8 cellular contexts compared by ENCODE assay signal in the genomic region with DNA sequence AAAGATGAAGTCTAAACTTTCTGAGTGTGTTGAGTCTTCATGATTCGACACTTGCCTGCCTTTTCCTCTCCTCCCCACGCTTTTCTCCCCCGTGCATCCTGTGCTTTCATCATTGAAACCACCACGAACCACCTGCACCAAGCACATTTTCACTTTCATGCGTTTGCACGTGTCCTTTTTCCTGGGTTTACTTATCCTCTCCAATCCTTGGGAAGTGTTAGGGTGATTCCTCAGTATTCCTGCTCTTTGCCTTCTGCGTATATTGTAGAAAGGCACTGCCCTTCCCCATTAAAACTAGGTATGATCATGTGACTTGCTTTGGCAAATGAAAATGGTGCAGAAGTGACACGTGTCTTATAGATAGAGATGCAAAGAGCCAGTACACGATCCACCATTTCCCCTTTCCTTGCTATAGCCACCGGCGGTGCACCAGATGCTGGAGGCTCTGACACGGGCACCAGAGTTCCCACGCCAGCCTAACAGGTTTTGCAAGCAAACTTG.
DNase-seq lines count a peak whose midpoint lies in the region; ATAC-seq and TF ChIP-seq lines count a peak whose summit lies in the region.

No MANE protein-coding gene starts in this region.

- H3K4me3 ChIP-seq in Caco-2 (ENCODE audit: low read depth, low read length) (peak overlapping the region; percentile 25), endodermal cell (ENCODE audit: low read length) (no peak overlapping the region), ovary (no peak overlapping the region)

- WGBS in endodermal cell (ENCODE audit: insufficient coverage in 1 of 2, insufficient read length in 1 of 2), 2 experiments, result 88 to 90% methylated on average over 12 to 13 of the region's 13 CpGs
- 51 to 59% (median 56%) methylated on average over 13 of the region's 13 CpGs for WGBS in ovary, 3 donors

- H3K4me1 ChIP-seq in Caco-2, result no peaks in the 10 kb centered on the region
- no peaks in the 10 kb centered on the region for H3K4me1 ChIP-seq in endodermal cell (ENCODE audit: control insufficient read depth, insufficient read depth, low read length)
- H3K4me1 ChIP-seq in ovary (ENCODE audit: insufficient read depth), result peaks cover 3% of the 10 kb centered on the region

- POLR2A ChIA-PET in Caco-2 (lab: Charles Lee), result no interaction called here

- peak; percentile 27 to 35 for DNase-seq in Caco-2
- DNase-seq in NCI-H2227 treated with DMSO at 0.1 percent for 48 hours (lab: John Stamatoyannopoulos, UW), result peak; percentile 91
- peak; percentile 48 for DNase-seq in central memory CD4-positive, alpha-beta T cell
- DNase-seq in sciatic nerve (ENCODE audit: low spot score), result no peak
- DNase-seq in endodermal cell, result no peak
- no peak for DNase-seq in ecto neural progenitor cell (ENCODE audit: low spot score)
- no peak for DNase-seq in ovary

- H3K27me3 ChIP-seq in Caco-2 (replicated peaks; ENCODE audit: control insufficient read depth, insufficient read depth, low read length) (no peaks in the 10 kb centered on the region), endodermal cell (ENCODE audit: control insufficient read depth, insufficient read depth, low read length, poor library complexity, severe bottlenecking) (no peaks in the 10 kb centered on the region), ovary (no peaks in the 10 kb centered on the region)

- TF ChIP-seq CTCF in Caco-2 (IDR thresholded peaks at IDR 0.05; ENCODE audit: insufficient read depth in 1 of 2, low read depth in 1 of 2, low read length in 1 of 2, severe bottlenecking in 1 of 2, unreplicated experiment in 1 of 2) (no peak), endodermal cell (conservative IDR thresholded peaks at IDR 0.05) (no peak), ovary (IDR thresholded peaks at IDR 0.05) (no peak)

- no peaks in the 10 kb centered on the region for H3K36me3 ChIP-seq in Caco-2 (ENCODE audit: control insufficient read depth, insufficient read depth, low read length)
- no peaks in the 10 kb centered on the region for H3K36me3 ChIP-seq in endodermal cell (ENCODE audit: control insufficient read depth, insufficient read depth, low read length)
- no peaks in the 10 kb centered on the region for H3K36me3 ChIP-seq in ovary

- H3K27ac Mint-ChIP-seq in Caco-2 (ENCODE audit: unreplicated experiment) (no peak overlapping the region), endodermal cell (no peak overlapping the region)

- no TSS peak for BruUV-seq in Caco-2 (replicated peaks; lab: Mats Ljungman, UMichigan)

- H3K4me3 Mint-ChIP-seq in Caco-2 (ENCODE audit: unreplicated experiment) (peak overlapping the region; percentile 73), endodermal cell (no peak overlapping the region)

- H3K27me3 Mint-ChIP-seq in Caco-2 (ENCODE audit: insufficient read depth, unreplicated experiment) (peaks cover 3% of the 10 kb centered on the region), endodermal cell (ENCODE audit: insufficient read depth) (peaks cover 3% of the 10 kb centered on the region)

- no peak overlapping the region for H3K9ac ChIP-seq in endodermal cell (ENCODE audit: extremely low read depth, low read length, poor library complexity, severe bottlenecking)

- no peak for TF ChIP-seq POLR2A in ovary (IDR thresholded peaks at IDR 0.05)

- CTCF ChIA-PET in Caco-2 (lab: Charles Lee), result no interaction called here

- H3K4me1 Mint-ChIP-seq in Caco-2 (ENCODE audit: low read depth, unreplicated experiment) (peaks cover 6% of the 10 kb centered on the region), endodermal cell (no peaks in the 10 kb centered on the region)

- ATAC-seq in GM21529 (IDR thresholded peaks at IDR 0.05; ENCODE audit: unreplicated experiment) (peak; percentile 69), sciatic nerve (no peak)

- no peak for TF ChIP-seq EP300 in ovary (IDR thresholded peaks at IDR 0.05)

- intact Hi-C loops in Caco-2 (cut with micrococcal nuclease; ENCODE audit: unreplicated experiment), result no loop called here
- intact Hi-C loops in sciatic nerve (cut with DNase I), result no loop called here
- intact Hi-C loops in ovary (cut with DNase I), result no loop called here

- H3K9me3 Mint-ChIP-seq in Caco-2 (ENCODE audit: unreplicated experiment) (no peaks in the 10 kb centered on the region), endodermal cell (no peaks in the 10 kb centered on the region)

- H3K27ac ChIP-seq in endodermal cell (ENCODE audit: low read depth, low read length) (no peak overlapping the region), ovary (no peak overlapping the region)

- H3K9me3 ChIP-seq in Caco-2 (no peaks in the 10 kb centered on the region), endodermal cell (ENCODE audit: control insufficient read depth, low read length) (no peaks in the 10 kb centered on the region), ovary (no peaks in the 10 kb centered on the region)

- H3K36me3 Mint-ChIP-seq in Caco-2 (ENCODE audit: insufficient read depth, unreplicated experiment) (peaks cover 5% of the 10 kb centered on the region), endodermal cell (ENCODE audit: low read depth) (no peaks in the 10 kb centered on the region)

Comparison
In these comparisons a context has a peak if more than half of its experiments do, and no peak if none do; other contexts are left out.
1. DNase-seq: peak in Caco-2 (2 of 2), NCI-H2227 treated with DMSO at 0.1 percent for 48 hours (single experiment) and central memory CD4-positive, alpha-beta T cell (single experiment); none in sciatic nerve (single experiment), endodermal cell (single experiment), ecto neural progenitor cell (single experiment) and ovary (0 of 5).